18 cellular contexts compared by ENCODE assay signal in the genomic region with DNA sequence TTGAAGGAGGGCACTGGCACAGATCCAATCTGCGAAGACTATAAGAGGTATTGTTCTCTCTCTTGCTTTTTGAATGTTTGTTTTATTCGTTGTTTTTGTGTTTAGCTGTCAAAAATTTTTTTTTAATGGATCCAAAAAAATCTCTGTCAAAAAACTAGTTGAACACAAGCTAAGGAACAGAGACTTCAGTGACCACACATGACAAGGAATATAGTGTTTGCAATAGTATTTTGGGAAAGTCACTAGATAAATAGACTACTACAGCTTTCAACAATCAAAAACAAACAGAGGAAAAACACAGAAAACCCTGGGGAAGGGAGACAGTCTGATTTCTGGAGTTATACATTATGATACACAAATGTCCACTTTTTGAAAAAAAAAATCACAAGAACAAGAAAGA. TPM values are rescaled to one million over a fixed set of nuclear protein-coding genes. Genes with fewer than 3 reads are reported as not detected.
DNase-seq lines count a peak whose midpoint lies in the region; FAIRE-seq and TF ChIP-seq lines count a peak whose summit lies in the region.
"Had no signal": no experiment of that assay in that cellular context is flagged by ENCODE, and none has a peak within 500 bp of the region (broad histone marks: within the 10 kb centered on the region; RNA-seq: fewer than 3 reads in every experiment).

No MANE protein-coding gene starts in this region.

- no peak overlapping the region for H3K27ac ChIP-seq in HEK293 (ENCODE audit: extremely low read depth, low read depth, low read length)

- POLR2A ChIA-PET in HEK293 (lab: Yijun Ruan, JAX), result interaction anchor here (1.4 kb wide), 1 partner anchor 37 kb away, joined by 4 read pairs; a partner anchor contains a TSS

- H3K9me3 ChIP-seq in HEK293 (ENCODE audit: control insufficient read depth, insufficient read depth, low read depth, low read length), result no peaks in the 10 kb centered on the region
- H3K9me3 ChIP-seq: HAP-1 had no signal

- DNase-seq in GM19239 (ENCODE audit: insufficient read length, low spot score) (no peak), NCI-H345 treated with DMSO at 0.1 percent for 48 hours (lab: John Stamatoyannopoulos, UW; ENCODE audit: unreplicated experiment) (peak; percentile 9), HT-29 (ENCODE audit: low spot score) (no peak), superior temporal gyrus (ENCODE audit: extremely low spot score) (no peak), frontal cortex (ENCODE audit: low spot score in 2 of 2) (no peak)
- DNase-seq: C1 segment of cervical spinal cord; Calu3; CD4-positive, alpha-beta memory T cell; COR-L47; DMS53; DMS79 treated with DMSO at 0.1 percent for 48 hours; GF-D8; GOT3 had no signal

- no peaks in the 10 kb centered on the region for H3K36me3 ChIP-seq in HEK293 (ENCODE audit: control insufficient read depth in 2 of 2, insufficient read depth in 1 of 2, low read length in 2 of 2)
- H3K36me3 ChIP-seq: HAP-1 had no signal

- no peak overlapping the region for H3K4me3 ChIP-seq in HEK293 (ENCODE audit: low read depth, low read length)
- H3K4me3 ChIP-seq: HAP-1 had no signal

- no peaks in the 10 kb centered on the region for H3K4me1 ChIP-seq in HEK293 (ENCODE audit: control insufficient read depth, insufficient read depth, low read length)
- H3K4me1 ChIP-seq: HAP-1 had no signal

- FAIRE-seq in GM19239 (lab: Jason Lieb, UNC) (peak; percentile 4), frontal cortex (lab: Jason Lieb, UNC) (no peak)
- FAIRE-seq: GM12891, GM18507, H54 had no signal

- CTCF ChIA-PET in HEK293 (lab: Yijun Ruan, JAX), result interaction anchor here (1.0 to 3.4 kb wide), 4 partner anchors 9 to 26 kb away, joined by 3 to 51 read pairs (median 8); no protein-coding TSS in a partner anchor

- no peak for TF ChIP-seq CTCF in HEK293 (tag by site-specific recombination; IDR thresholded peaks at IDR 0.05)

TF ChIP-seq in HEK293, 187 proteins besides CTCF, POLR2A, EP300 and RAD21:
- TF ChIP-seq ZNF10 (tag by site-specific recombination; IDR thresholded peaks at IDR 0.05) (no peak), ZNF175 (tag by site-specific recombination; IDR thresholded peaks at IDR 0.05) (peak; percentile 99; the same call in 1 of the 2 replicates)

RNA-seq across cellular contexts. Expression of a gene that starts 36.9 kb away (rescaled TPM):
- total RNA-seq in HT-29 (2014; rRNA removed; shearing (Covaris generic)), result 40.5 and 42.3 TPM in 2 replicates
- total RNA-seq in frontal cortex, result 14.3 TPM
